In the genomic region with DNA sequence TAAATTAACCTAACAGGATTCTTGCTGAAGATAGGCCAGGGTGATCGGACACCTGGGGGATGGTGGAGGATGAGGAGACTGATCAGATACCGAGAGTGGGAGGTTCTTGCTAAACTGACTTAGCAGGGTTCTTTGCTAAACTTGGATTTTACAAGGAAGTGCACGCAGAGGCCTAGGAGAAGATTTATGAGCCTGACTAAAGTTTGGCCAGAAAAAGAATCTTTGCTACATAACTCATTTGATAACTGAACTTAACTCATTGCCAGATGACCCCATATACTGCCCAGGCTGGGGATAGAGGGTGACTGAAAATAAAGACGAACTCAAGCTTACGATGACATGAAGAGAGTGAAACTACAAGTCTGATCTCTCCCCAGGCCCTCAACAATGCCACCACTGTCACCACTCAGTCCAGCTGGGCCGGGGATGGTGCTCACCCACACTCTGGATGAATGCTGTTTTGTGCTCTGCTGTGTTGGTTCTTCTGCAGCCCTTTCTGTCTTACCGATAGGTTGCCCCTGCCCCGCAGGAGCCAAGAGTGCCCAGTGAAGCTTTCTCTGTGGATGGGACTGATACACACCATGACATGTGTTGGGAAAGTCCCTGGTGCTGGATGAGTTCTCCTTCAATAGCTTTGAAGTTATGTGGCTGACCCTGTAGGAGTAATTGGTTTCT, we compare ENCODE assay signal across 9 cellular contexts. TPM values are rescaled to one million over a fixed set of nuclear protein-coding genes. Genes with fewer than 3 reads are reported as not detected.
DNase-seq lines count a peak whose midpoint lies in the region; ATAC-seq lines count a peak whose summit lies in the region.
"Had no signal": no experiment of that assay in that cellular context is flagged by ENCODE, and none has a peak within 500 bp of the region (broad histone marks: within the 10 kb centered on the region; RNA-seq: fewer than 3 reads in every experiment).

No MANE protein-coding gene starts in this region.

- peak; percentile 63 for ATAC-seq in GM19025 (IDR thresholded peaks at IDR 0.05; ENCODE audit: low read depth, unreplicated experiment)
- no peak for ATAC-seq in GM18520 (IDR thresholded peaks at IDR 0.05; ENCODE audit: unreplicated experiment)
- ATAC-seq in HG02642 (IDR thresholded peaks at IDR 0.05; ENCODE audit: poor library complexity, unreplicated experiment), result no peak
- ATAC-seq in GM21390 (IDR thresholded peaks at IDR 0.05; ENCODE audit: unreplicated experiment), result no peak

- H3K36me3 ChIP-seq in skeletal muscle satellite cell (ENCODE audit: insufficient read depth, low read length), result no peaks in the 10 kb centered on the region

- DNase-seq in NOMO-1 treated with DMSO at 0.1 percent for 48 hours (lab: John Stamatoyannopoulos, UW; ENCODE audit: unreplicated experiment), result peak; percentile 69
- peak; percentile 56 for DNase-seq in glomerular visceral epithelial cell (ENCODE audit: extremely low spot score)
- no peak for DNase-seq in HK-2 (ENCODE audit: unreplicated experiment)
- DNase-seq: activated gamma-delta T cell had no signal

- H3K4me2 ChIP-seq in skeletal muscle satellite cell (ENCODE audit: low read length), result peak overlapping the region; percentile 14

- H3K9me3 ChIP-seq in skeletal muscle satellite cell (replicated peaks; ENCODE audit: low read length), result no peaks in the 10 kb centered on the region

- H3K27me3 ChIP-seq in skeletal muscle satellite cell (ENCODE audit: control insufficient read depth, insufficient read depth, low read length), result no peaks in the 10 kb centered on the region

- no peak overlapping the region for H3K9ac ChIP-seq in skeletal muscle satellite cell (ENCODE audit: low read depth, low read length)

- H3K4me1 ChIP-seq in skeletal muscle satellite cell (ENCODE audit: control insufficient read depth, insufficient read depth, low read length), result peaks cover 96% of the 10 kb centered on the region

- H3K4me3 ChIP-seq in skeletal muscle satellite cell (ENCODE audit: low read length), result no peak overlapping the region

RNA-seq across cellular contexts. Expression of gene PPFIBP1, which starts 29.0 kb away (rescaled TPM):
- total RNA-seq in skeletal muscle satellite cell (2012; rRNA removed), result 122 and 189 TPM in 2 replicates
